ENCODE assay signal across 10 cellular contexts in the genomic region with DNA sequence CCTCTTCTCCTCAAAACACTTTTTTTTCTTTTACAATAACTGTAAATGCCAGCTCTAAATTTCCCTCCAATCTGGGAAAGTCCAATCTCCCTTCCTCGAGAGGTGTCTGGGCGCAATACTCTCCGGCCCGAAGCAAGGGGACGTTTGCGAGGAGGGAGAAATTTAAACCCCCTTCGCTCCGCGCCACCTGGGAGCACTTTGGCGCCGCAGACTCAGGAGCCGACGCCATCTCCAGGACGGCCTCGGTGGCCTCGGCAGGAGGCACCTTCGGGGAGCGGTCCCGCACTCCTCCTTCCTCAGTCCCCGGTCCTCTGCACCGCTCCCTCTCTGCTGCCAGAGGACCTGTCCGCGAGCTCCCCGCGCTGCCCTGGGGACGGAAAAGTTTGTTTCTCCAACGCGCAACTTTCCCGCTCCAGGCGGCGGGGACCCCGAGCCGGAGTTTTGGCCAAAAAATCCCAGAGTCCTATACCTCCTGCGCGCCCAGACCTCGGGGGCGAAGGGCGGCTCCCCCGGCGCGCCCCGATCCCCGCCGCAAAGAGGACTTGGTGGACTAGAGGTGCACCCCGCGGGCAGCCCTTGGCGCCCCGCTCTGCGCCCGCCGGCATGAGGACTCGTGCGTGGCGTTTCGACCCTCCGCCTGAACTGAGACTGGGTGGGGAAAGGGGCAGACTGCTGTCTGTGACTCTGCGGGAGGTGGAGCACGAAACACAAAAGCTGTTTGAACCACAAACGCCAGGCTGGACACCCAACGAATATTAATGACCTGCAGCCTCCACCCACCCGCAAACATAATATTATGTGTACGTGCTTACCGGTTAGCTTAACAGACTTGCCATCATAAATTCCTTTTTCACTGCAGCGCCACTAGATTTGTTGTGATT.
DNase-seq lines count a peak whose midpoint lies in the region; ATAC-seq, FAIRE-seq and TF ChIP-seq lines count a peak whose summit lies in the region.
"Had no signal": no experiment of that assay in that cellular context is flagged by ENCODE, and none has a peak within 500 bp of the region (broad histone marks: within the 10 kb centered on the region; RNA-seq: fewer than 3 reads in every experiment).

No MANE protein-coding gene starts in this region.

- H3K4me1 ChIP-seq in NT2/D1 (ENCODE audit: insufficient read depth, insufficient read length), result no peaks in the 10 kb centered on the region
- no peaks in the 10 kb centered on the region for H3K4me1 ChIP-seq in fibroblast of lung (ENCODE audit: control insufficient read depth, extremely low read depth, insufficient read depth, low read length)
- peaks cover 0 to 6% (median 0%) of the 10 kb centered on the region in 3 donors for H3K4me1 ChIP-seq in pancreas

- H3K36me3 ChIP-seq in NT2/D1 (ENCODE audit: insufficient read depth, insufficient read length, low read length) (no peaks in the 10 kb centered on the region), fibroblast of lung (ENCODE audit: control insufficient read depth, insufficient read depth, low read length) (no peaks in the 10 kb centered on the region), pancreas (no peaks in the 10 kb centered on the region)

- FAIRE-seq in pancreas (lab: Jason Lieb, UNC), result no peak

- peak in 3 of 4 donors; percentile 26 to 63 (median 37) for ATAC-seq in pancreas

- H3K27me3 ChIP-seq in NT2/D1 (ENCODE audit: insufficient read depth, insufficient read length) (peaks cover 32% of the 10 kb centered on the region), fibroblast of lung (ENCODE audit: control insufficient read depth, insufficient read depth, low read length) (no peaks in the 10 kb centered on the region), pancreas (peaks cover 3 to 41% (median 15%) of the 10 kb centered on the region in 4 donors)

- WGBS in pancreas, 2 donors, result 5 to 7% methylated on average over 63 to 64 of the region's 64 CpGs

- H3K9me3 ChIP-seq in NT2/D1 (ENCODE audit: insufficient read depth, low read length) (no peaks in the 10 kb centered on the region), fibroblast of lung (ENCODE audit: control insufficient read depth, insufficient read depth, low read depth, low read length) (no peaks in the 10 kb centered on the region), pancreas (no peaks in the 10 kb centered on the region)

- peak overlapping the region; percentile 81 for H3K4me2 ChIP-seq in fibroblast of lung (ENCODE audit: extremely low read depth, insufficient read depth, low read length)

- DNase-seq in ELF-1 (ENCODE audit: low read depth, low spot score) (peak; percentile 75), NT2/D1 (ENCODE audit: low read depth, low spot score) (peak; percentile 57), fibroblast of lung (ENCODE audit: low read depth in 2 of 2) (peak in 1 of 2 donors; percentile 39), pancreas (peak in 2 of 6 donors; percentile 47 to 55), NCI-H2227 treated with DMSO at 0.1 percent for 48 hours (lab: John Stamatoyannopoulos, UW) (no peak), NCI-H526 treated with DMSO at 0.1 percent for 48 hours (lab: John Stamatoyannopoulos, UW) (no peak), NCI-H187 treated with DMSO at 0.1 percent for 48 hours (lab: John Stamatoyannopoulos, UW) (no peak)
- no peak for DNase-seq in central memory CD4-positive, alpha-beta T cell
- DNase-seq: amniotic stem cell, NCI-H1105 had no signal

- H3K79me2 ChIP-seq in fibroblast of lung (ENCODE audit: control insufficient read depth, insufficient read depth, low read length), result no peaks in the 10 kb centered on the region

- H2AFZ ChIP-seq in fibroblast of lung (ENCODE audit: low read length), result peak overlapping the region; percentile 75

- H3K27ac ChIP-seq in fibroblast of lung (ENCODE audit: insufficient read depth, low read length), result no peak overlapping the region
- H3K27ac ChIP-seq in pancreas, result no peak overlapping the region

- TF ChIP-seq CTCF in fibroblast of lung (conservative IDR thresholded peaks at IDR 0.05 in 1 of 2, IDR thresholded peaks at IDR 0.05 in 1 of 2; ENCODE audit: low read depth in 1 of 2, low read length in 2 of 2), result no peak
- no peak for TF ChIP-seq CTCF in pancreas (IDR thresholded peaks at IDR 0.05)

- no peaks in the 10 kb centered on the region for H4K20me1 ChIP-seq in fibroblast of lung (ENCODE audit: control insufficient read depth, extremely low read depth, insufficient read depth, low read length)

- intact Hi-C loops in pancreas (cut with DNase I), result no loop called here

- H3K9ac ChIP-seq in NT2/D1 (ENCODE audit: insufficient read length, low read depth) (peak overlapping the region; percentile 89), fibroblast of lung (ENCODE audit: insufficient read depth, low read length) (no peak overlapping the region)

- H3K4me3 ChIP-seq in NT2/D1 (ENCODE audit: insufficient read length, low read depth), result peak overlapping the region; percentile 53
- peak overlapping the region; percentile 45 to 72 (median 52) for H3K4me3 ChIP-seq in fibroblast of lung (replicated peaks in 1 of 4; ENCODE audit: control extremely low read depth in 1 of 4, insufficient read depth in 1 of 4, low read depth in 3 of 4, low read length in 4 of 4)
- no peak overlapping the region for H3K4me3 ChIP-seq in pancreas

Comparison
In these comparisons a context has a peak if more than half of its experiments do, and no peak if none do; other contexts are left out.
1. DNase-seq: peak in ELF-1 (single experiment) and NT2/D1 (single experiment); none in NCI-H2227 treated with DMSO at 0.1 percent for 48 hours (single experiment), NCI-H526 treated with DMSO at 0.1 percent for 48 hours (single experiment), central memory CD4-positive, alpha-beta T cell (single experiment) and NCI-H187 treated with DMSO at 0.1 percent for 48 hours (single experiment).
2. H3K4me3 ChIP-seq: peak in NT2/D1 (single experiment) and fibroblast of lung (4 of 4); none in pancreas (0 of 4).